In the genomic region with DNA sequence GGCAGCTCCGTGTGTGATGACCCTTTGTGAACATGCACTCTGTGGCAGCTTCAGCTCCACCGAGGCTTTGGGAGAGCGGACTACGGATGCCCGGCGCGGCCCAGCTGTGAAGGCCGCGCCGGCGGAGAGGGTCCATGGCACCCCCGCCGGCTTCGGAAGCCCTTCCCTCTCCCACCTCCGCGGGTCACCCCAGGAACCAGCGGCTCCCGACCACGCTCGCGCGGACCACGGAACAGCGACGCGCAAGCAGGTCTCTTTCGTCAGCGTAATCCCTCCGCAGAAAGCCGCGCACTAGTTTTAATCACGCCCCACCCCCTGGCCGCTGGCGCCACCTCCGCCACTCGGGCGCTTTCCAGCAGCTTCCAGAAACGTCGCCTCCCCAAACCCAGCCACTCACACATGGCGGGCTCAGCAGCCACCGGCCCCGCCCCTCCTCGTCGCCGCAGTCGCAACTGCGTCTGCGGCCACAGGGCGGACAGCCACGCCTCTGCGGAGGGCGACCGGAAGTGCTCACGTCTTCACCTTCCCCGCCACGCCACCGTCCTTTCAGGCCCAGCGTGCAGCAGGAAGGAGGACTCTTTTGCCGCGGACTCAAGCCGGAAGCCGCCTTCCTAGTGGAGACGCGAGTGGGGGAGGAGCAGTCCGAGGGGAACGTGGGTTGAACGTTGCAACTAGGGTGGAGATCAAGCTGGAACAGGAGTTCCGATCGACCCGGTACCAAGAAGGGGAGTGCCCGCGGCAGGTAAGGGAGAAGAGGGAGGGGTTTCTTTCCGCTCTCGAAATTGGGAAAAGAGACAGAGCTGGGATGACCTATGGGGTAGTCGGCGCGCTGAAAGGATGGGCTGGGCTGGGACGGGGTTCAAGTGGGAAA, we compare ENCODE assay signal across 1 cellular context.
TF ChIP-seq lines count a peak whose summit lies in the region.

A gene (plus strand): TSS at position 606 of the 871 bp plus-strand sequence. CDS start 3,221 bp downstream, outside the sequence.

TF ChIP-seq in GM12878, 131 proteins besides CTCF, POLR2A, EP300 and RAD21 (continued from another document):
- TF ChIP-seq, protein P1, sequence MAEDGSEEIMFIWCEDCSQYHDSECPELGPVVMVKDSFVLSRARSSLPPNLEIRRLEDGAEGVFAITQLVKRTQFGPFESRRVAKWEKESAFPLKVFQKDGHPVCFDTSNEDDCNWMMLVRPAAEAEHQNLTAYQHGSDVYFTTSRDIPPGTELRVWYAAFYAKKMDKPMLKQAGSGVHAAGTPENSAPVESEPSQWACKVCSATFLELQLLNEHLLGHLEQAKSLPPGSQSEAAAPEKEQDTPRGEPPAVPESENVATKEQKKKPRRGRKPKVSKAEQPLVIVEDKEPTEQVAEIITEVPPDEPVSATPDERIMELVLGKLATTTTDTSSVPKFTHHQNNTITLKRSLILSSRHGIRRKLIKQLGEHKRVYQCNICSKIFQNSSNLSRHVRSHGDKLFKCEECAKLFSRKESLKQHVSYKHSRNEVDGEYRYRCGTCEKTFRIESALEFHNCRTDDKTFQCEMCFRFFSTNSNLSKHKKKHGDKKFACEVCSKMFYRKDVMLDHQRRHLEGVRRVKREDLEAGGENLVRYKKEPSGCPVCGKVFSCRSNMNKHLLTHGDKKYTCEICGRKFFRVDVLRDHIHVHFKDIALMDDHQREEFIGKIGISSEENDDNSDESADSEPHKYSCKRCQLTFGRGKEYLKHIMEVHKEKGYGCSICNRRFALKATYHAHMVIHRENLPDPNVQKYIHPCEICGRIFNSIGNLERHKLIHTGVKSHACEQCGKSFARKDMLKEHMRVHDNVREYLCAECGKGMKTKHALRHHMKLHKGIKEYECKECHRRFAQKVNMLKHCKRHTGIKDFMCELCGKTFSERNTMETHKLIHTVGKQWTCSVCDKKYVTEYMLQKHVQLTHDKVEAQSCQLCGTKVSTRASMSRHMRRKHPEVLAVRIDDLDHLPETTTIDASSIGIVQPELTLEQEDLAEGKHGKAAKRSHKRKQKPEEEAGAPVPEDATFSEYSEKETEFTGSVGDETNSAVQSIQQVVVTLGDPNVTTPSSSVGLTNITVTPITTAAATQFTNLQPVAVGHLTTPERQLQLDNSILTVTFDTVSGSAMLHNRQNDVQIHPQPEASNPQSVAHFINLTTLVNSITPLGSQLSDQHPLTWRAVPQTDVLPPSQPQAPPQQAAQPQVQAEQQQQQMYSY (CRISPR knock-in tag; IDR thresholded peaks at IDR 0.05), result no peak
- TF ChIP-seq ESRRA (IDR thresholded peaks at IDR 0.05; ENCODE audit: low read length) (peak; percentile 28; the same call in 1 of the 2 replicates), SREBF1 (IDR thresholded peaks at IDR 0.05; ENCODE audit: low read length) (peak; percentile 45), YY1 (IDR thresholded peaks at IDR 0.05; ENCODE audit: low read depth, low read length) (peak; percentile 87), SP1 (IDR thresholded peaks at IDR 0.05; ENCODE audit: low read depth, low read length) (peak; percentile 87), YBX1 (IDR thresholded peaks at IDR 0.05) (no peak), POLR2AphosphoS5 (IDR thresholded peaks at IDR 0.05; ENCODE audit: low read length) (peak; percentile 94), CEBPB (IDR thresholded peaks at IDR 0.05; ENCODE audit: borderline replicate concordance in 1 of 2, low read depth in 2 of 2, low read length in 2 of 2) (0 out of 4 replicates have a peak, but pooled peaks of 1 of the 2 experiments have one; percentile 11), ZSCAN29 (IDR thresholded peaks at IDR 0.05) (0 out of 2 replicates have a peak, but pooled peaks have one; percentile 58), FOXM1 (IDR thresholded peaks at IDR 0.05; ENCODE audit: low read depth, low read length) (0 out of 2 replicates have a peak, but pooled peaks have one; percentile 56), CHD1 (IDR thresholded peaks at IDR 0.05; ENCODE audit: low read depth, low read length) (no peak; the same call in 1 of the 2 replicates), BMI1 (IDR thresholded peaks at IDR 0.05; ENCODE audit: borderline replicate concordance) (no peak), LARP7 (IDR thresholded peaks at IDR 0.05) (peak; percentile 85), BRCA1 (IDR thresholded peaks at IDR 0.05; ENCODE audit: low read depth, low read length) (no peak; the same call in none of the 2 replicates), RAD51 (IDR thresholded peaks at IDR 0.05) (no peak), RB1 (IDR thresholded peaks at IDR 0.05; ENCODE audit: borderline replicate concordance) (peak; percentile 93; the same call in 1 of the 2 replicates), FOS (IDR thresholded peaks at IDR 0.05; ENCODE audit: borderline replicate concordance, extremely low read depth, insufficient read length) (no peak), NBN (IDR thresholded peaks at IDR 0.05) (peak; percentile 98), NR2F1 (conservative IDR thresholded peaks at IDR 0.05) (peak; percentile 82), KAT2A (conservative IDR thresholded peaks at IDR 0.05; ENCODE audit: control insufficient read depth, low read depth, low read length) (no peak), MEF2A (IDR thresholded peaks at IDR 0.05; ENCODE audit: insufficient read depth, low read depth, low read length) (peak; percentile 83), SIN3A (IDR thresholded peaks at IDR 0.05; ENCODE audit: low read depth, low read length) (peak; percentile 93), NR2C2 (IDR thresholded peaks at IDR 0.05; ENCODE audit: borderline replicate concordance, control insufficient read depth, insufficient read length, low read depth) (no peak), CREB1 (IDR thresholded peaks at IDR 0.05; ENCODE audit: low read depth) (peak; percentile 97), PML (IDR thresholded peaks at IDR 0.05; ENCODE audit: low read length) (peak; percentile 94)
- TF ChIP-seq, protein P2, sequence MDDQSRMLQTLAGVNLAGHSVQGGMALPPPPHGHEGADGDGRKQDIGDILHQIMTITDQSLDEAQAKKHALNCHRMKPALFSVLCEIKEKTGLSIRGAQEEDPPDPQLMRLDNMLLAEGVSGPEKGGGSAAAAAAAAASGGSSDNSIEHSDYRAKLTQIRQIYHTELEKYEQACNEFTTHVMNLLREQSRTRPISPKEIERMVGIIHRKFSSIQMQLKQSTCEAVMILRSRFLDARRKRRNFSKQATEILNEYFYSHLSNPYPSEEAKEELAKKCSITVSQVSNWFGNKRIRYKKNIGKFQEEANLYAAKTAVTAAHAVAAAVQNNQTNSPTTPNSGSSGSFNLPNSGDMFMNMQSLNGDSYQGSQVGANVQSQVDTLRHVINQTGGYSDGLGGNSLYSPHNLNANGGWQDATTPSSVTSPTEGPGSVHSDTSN (IDR thresholded peaks at IDR 0.05; ENCODE audit: insufficient replicate concordance, low read depth, low read length), result peak; percentile 84
- TF ChIP-seq, protein P3, sequence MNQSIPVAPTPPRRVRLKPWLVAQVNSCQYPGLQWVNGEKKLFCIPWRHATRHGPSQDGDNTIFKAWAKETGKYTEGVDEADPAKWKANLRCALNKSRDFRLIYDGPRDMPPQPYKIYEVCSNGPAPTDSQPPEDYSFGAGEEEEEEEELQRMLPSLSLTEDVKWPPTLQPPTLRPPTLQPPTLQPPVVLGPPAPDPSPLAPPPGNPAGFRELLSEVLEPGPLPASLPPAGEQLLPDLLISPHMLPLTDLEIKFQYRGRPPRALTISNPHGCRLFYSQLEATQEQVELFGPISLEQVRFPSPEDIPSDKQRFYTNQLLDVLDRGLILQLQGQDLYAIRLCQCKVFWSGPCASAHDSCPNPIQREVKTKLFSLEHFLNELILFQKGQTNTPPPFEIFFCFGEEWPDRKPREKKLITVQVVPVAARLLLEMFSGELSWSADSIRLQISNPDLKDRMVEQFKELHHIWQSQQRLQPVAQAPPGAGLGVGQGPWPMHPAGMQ (IDR thresholded peaks at IDR 0.05; ENCODE audit: borderline replicate concordance), result peak; percentile 55; the same call in 1 of the 2 replicates
- TF ChIP-seq, protein P4, sequence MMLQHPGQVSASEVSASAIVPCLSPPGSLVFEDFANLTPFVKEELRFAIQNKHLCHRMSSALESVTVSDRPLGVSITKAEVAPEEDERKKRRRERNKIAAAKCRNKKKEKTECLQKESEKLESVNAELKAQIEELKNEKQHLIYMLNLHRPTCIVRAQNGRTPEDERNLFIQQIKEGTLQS (IDR thresholded peaks at IDR 0.05; ENCODE audit: borderline replicate concordance, extremely low read depth, low read depth, low read length), result no peak
TF ChIP-seq in GM12878: peak in this region for 90.
